1 cellular context compared by ENCODE assay signal in the genomic region with DNA sequence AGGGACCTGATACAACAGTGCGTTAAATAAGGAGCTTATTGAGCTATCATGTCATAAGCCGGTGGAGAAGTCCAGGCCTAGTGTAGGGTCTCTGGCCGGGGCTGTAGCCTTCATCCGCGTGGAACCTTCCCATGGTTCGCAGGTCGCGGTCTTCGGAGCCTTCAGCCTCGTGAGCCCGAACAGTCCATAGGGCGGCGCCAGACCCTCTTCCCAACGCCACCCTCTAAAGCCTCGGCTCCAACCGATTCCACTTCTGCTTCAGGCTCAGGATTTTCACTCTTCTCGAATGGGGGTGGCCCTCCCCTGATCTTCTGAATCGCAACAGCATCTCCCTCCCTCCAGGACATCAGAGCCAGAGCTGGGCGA.
TF ChIP-seq lines count a peak whose summit lies in the region.

No MANE protein-coding gene starts in this region.

TF ChIP-seq in HepG2, 621 proteins besides CTCF, POLR2A, EP300 and RAD21 (continued from another document):
- TF ChIP-seq, protein P1, sequence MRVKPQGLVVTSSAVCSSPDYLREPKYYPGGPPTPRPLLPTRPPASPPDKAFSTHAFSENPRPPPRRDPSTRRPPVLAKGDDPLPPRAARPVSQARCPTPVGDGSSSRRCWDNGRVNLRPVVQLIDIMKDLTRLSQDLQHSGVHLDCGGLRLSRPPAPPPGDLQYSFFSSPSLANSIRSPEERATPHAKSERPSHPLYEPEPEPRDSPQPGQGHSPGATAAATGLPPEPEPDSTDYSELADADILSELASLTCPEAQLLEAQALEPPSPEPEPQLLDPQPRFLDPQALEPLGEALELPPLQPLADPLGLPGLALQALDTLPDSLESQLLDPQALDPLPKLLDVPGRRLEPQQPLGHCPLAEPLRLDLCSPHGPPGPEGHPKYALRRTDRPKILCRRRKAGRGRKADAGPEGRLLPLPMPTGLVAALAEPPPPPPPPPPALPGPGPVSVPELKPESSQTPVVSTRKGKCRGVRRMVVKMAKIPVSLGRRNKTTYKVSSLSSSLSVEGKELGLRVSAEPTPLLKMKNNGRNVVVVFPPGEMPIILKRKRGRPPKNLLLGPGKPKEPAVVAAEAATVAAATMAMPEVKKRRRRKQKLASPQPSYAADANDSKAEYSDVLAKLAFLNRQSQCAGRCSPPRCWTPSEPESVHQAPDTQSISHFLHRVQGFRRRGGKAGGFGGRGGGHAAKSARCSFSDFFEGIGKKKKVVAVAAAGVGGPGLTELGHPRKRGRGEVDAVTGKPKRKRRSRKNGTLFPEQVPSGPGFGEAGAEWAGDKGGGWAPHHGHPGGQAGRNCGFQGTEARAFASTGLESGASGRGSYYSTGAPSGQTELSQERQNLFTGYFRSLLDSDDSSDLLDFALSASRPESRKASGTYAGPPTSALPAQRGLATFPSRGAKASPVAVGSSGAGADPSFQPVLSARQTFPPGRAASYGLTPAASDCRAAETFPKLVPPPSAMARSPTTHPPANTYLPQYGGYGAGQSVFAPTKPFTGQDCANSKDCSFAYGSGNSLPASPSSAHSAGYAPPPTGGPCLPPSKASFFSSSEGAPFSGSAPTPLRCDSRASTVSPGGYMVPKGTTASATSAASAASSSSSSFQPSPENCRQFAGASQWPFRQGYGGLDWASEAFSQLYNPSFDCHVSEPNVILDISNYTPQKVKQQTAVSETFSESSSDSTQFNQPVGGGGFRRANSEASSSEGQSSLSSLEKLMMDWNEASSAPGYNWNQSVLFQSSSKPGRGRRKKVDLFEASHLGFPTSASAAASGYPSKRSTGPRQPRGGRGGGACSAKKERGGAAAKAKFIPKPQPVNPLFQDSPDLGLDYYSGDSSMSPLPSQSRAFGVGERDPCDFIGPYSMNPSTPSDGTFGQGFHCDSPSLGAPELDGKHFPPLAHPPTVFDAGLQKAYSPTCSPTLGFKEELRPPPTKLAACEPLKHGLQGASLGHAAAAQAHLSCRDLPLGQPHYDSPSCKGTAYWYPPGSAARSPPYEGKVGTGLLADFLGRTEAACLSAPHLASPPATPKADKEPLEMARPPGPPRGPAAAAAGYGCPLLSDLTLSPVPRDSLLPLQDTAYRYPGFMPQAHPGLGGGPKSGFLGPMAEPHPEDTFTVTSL (CRISPR knock-in tag; IDR thresholded peaks at IDR 0.05; ENCODE audit: borderline replicate concordance) = no peak
- no peak for TF ChIP-seq ZNF343 (CRISPR knock-in tag; IDR thresholded peaks at IDR 0.05)
- TF ChIP-seq SSRP1 (CRISPR knock-in tag; IDR thresholded peaks at IDR 0.05) = 0 out of 2 replicates have a peak, but pooled peaks have one; percentile 7
- peak; percentile 6; the same call in 1 of the 2 replicates for TF ChIP-seq RBFOX2 (IDR thresholded peaks at IDR 0.05; ENCODE audit: low read depth, low read length)
- TF ChIP-seq, protein P2, sequence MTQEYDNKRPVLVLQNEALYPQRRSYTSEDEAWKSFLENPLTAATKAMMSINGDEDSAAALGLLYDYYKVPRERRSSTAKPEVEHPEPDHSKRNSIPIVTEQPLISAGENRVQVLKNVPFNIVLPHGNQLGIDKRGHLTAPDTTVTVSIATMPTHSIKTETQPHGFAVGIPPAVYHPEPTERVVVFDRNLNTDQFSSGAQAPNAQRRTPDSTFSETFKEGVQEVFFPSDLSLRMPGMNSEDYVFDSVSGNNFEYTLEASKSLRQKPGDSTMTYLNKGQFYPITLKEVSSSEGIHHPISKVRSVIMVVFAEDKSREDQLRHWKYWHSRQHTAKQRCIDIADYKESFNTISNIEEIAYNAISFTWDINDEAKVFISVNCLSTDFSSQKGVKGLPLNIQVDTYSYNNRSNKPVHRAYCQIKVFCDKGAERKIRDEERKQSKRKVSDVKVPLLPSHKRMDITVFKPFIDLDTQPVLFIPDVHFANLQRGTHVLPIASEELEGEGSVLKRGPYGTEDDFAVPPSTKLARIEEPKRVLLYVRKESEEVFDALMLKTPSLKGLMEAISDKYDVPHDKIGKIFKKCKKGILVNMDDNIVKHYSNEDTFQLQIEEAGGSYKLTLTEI (CRISPR knock-in tag; conservative IDR thresholded peaks at IDR 0.05) = no peak
- TF ChIP-seq, protein P3, sequence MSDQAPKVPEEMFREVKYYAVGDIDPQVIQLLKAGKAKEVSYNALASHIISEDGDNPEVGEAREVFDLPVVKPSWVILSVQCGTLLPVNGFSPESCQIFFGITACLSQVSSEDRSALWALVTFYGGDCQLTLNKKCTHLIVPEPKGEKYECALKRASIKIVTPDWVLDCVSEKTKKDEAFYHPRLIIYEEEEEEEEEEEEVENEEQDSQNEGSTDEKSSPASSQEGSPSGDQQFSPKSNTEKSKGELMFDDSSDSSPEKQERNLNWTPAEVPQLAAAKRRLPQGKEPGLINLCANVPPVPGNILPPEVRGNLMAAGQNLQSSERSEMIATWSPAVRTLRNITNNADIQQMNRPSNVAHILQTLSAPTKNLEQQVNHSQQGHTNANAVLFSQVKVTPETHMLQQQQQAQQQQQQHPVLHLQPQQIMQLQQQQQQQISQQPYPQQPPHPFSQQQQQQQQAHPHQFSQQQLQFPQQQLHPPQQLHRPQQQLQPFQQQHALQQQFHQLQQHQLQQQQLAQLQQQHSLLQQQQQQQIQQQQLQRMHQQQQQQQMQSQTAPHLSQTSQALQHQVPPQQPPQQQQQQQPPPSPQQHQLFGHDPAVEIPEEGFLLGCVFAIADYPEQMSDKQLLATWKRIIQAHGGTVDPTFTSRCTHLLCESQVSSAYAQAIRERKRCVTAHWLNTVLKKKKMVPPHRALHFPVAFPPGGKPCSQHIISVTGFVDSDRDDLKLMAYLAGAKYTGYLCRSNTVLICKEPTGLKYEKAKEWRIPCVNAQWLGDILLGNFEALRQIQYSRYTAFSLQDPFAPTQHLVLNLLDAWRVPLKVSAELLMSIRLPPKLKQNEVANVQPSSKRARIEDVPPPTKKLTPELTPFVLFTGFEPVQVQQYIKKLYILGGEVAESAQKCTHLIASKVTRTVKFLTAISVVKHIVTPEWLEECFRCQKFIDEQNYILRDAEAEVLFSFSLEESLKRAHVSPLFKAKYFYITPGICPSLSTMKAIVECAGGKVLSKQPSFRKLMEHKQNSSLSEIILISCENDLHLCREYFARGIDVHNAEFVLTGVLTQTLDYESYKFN (CRISPR knock-in tag; conservative IDR thresholded peaks at IDR 0.05) = no peak
- TF ChIP-seq ZNF337 (CRISPR knock-in tag; IDR thresholded peaks at IDR 0.05; ENCODE audit: borderline replicate concordance, low read depth) = no peak
- peak; percentile 40; the same call in 1 of the 2 replicates for TF ChIP-seq ZNF709 (CRISPR knock-in tag; IDR thresholded peaks at IDR 0.05)
- TF ChIP-seq CHD2 (IDR thresholded peaks at IDR 0.05; ENCODE audit: low read depth, low read length) = no peak
- peak; percentile 16 for TF ChIP-seq AGO1 (IDR thresholded peaks at IDR 0.05; ENCODE audit: low read depth, low read length, poor library complexity, severe bottlenecking)
- TF ChIP-seq TP53 (CRISPR knock-in tag; conservative IDR thresholded peaks at IDR 0.05) = no peak
TF ChIP-seq in HepG2: peak in this region for 15.
